In the genomic region with DNA sequence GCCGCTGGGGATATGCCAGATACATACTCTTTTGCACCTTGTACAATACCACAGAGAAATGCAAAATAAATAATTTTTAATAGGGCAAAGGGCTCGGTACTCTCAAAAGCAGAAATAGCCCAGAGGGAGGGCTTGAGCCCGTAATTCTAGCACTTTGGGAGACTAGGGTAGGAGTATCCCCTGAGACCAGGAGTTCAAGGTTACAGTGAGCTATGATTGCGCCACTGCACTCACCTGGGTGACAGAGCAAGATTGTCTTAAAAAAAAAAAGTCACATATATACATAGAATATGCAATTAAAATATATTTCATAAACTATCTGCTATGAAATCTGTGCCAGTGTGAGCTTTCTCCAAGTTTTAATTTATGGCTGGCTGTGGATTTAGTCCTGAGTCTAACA, we compare ENCODE assay signal across 8 cellular contexts. TPM values are rescaled to one million over a fixed set of nuclear protein-coding genes. Genes with fewer than 3 reads are reported as not detected.
DNase-seq lines count a peak whose midpoint lies in the region; ATAC-seq, FAIRE-seq and TF ChIP-seq lines count a peak whose summit lies in the region.

No MANE protein-coding gene starts in this region.

- H3K36me3 ChIP-seq in heart right ventricle: peaks cover 0 to 11% (median 0%) of the 10 kb centered on the region in 9 donors
- no peaks in the 10 kb centered on the region for H3K36me3 ChIP-seq in HepG2 (replicated peaks in 1 of 2; ENCODE audit: control insufficient read depth in 1 of 2, insufficient read depth in 2 of 2, low read length in 2 of 2)
- H3K36me3 ChIP-seq in upper lobe of right lung: no peaks in the 10 kb centered on the region

- CTCF ChIA-PET in HepG2 (lab: Yijun Ruan, JAX; ENCODE audit: low intra/inter-chr PET ratio, low total read pairs): no interaction called here

- no peaks in the 10 kb centered on the region for H3K9me3 ChIP-seq in heart right ventricle
- no peaks in the 10 kb centered on the region for H3K9me3 ChIP-seq in HepG2 (ENCODE audit: low read length)
- no peaks in the 10 kb centered on the region for H3K9me3 ChIP-seq in upper lobe of right lung

- peaks cover 3% of the 10 kb centered on the region for H3K36me3 Mint-ChIP-seq in activated naive CD8-positive, alpha-beta T cell treated with anti-CD3 and anti-CD28 coated beads for 36 hours

- no peak for TF ChIP-seq CTCF in heart right ventricle (IDR thresholded peaks at IDR 0.05)
- TF ChIP-seq CTCF in HepG2 (CRISPR knock-in tag; IDR thresholded peaks at IDR 0.05): no peak
- no peak for TF ChIP-seq CTCF in upper lobe of right lung (IDR thresholded peaks at IDR 0.05)

- intact Hi-C loops in heart right ventricle (cut with DNase I): no loop called here
- intact Hi-C loops in left ventricle myocardium superior (cut with micrococcal nuclease): no loop called here
- intact Hi-C loops in HepG2 (cut with micrococcal nuclease; ENCODE audit: unreplicated experiment): no loop called here
- intact Hi-C loops in upper lobe of right lung (cut with DNase I): no loop called here
- intact Hi-C loops in head of caudate nucleus (cut with DNase I): no loop called here

- H3K4me3 ChIP-seq in heart right ventricle: peak overlapping the region in 8 of 10 donors; percentile 60 to 93 (median 77)
- H3K4me3 ChIP-seq in HepG2 (replicated peaks in 1 of 3; ENCODE audit: insufficient read depth in 1 of 3, low read depth in 2 of 3, low read length in 3 of 3): peak overlapping the region; percentile 80 to 95 (median 84); a peak in 5 of 6 replicates
- peak overlapping the region; percentile 73 for H3K4me3 ChIP-seq in upper lobe of right lung

- no peak for FAIRE-seq in HepG2 (lab: Jason Lieb, UNC)

- peaks cover 47% of the 10 kb centered on the region for H3K79me2 ChIP-seq in HepG2 (ENCODE audit: insufficient read depth, low read length)

- peak overlapping the region; percentile 91 for H3K9ac ChIP-seq in HepG2 (ENCODE audit: insufficient read depth, low read depth, low read length)

- H3K27me3 ChIP-seq in heart right ventricle: no peaks in the 10 kb centered on the region
- H3K27me3 ChIP-seq in HepG2 (ENCODE audit: control insufficient read depth in 1 of 2, insufficient read depth in 2 of 2, low read length in 2 of 2): no peaks in the 10 kb centered on the region; a peak in 1 of 5 replicates
- no peaks in the 10 kb centered on the region for H3K27me3 ChIP-seq in upper lobe of right lung

- no peaks in the 10 kb centered on the region for H3K27me3 Mint-ChIP-seq in activated naive CD8-positive, alpha-beta T cell treated with anti-CD3 and anti-CD28 coated beads for 36 hours

- in situ Hi-C loops in HepG2 (cut with HindIII; ENCODE audit: extremely low pct_ligation_motif_present, low pct_unique_long_range_greater_than_20kb): no loop called here

- peak overlapping the region; percentile 54 for H3K4me3 Mint-ChIP-seq in activated naive CD8-positive, alpha-beta T cell treated with anti-CD3 and anti-CD28 coated beads for 36 hours

- peak overlapping the region; percentile 90 for H3K4me2 ChIP-seq in HepG2 (ENCODE audit: low read depth, low read length)

- WGBS in heart right ventricle, 2 donors: 87 to 92% methylated on average over 4 of the region's 4 CpGs
- WGBS in HepG2 (ENCODE audit: low lambda C conversion rate): 39% methylated on average over 4 of the region's 4 CpGs

- no TSS peak for BruUV-seq in HepG2 (replicated peaks; lab: Mats Ljungman, UMichigan)

- TF ChIP-seq RAD21 in HepG2 (CRISPR knock-in tag; IDR thresholded peaks at IDR 0.05): no peak

- peaks cover 12% of the 10 kb centered on the region for H3K4me1 Mint-ChIP-seq in activated naive CD8-positive, alpha-beta T cell treated with anti-CD3 and anti-CD28 coated beads for 36 hours

- H3K4me1 ChIP-seq in heart right ventricle (peaks cover 0 to 19% (median 13%) of the 10 kb centered on the region in 9 donors), HepG2 (ENCODE audit: insufficient read depth, low read length) (peaks cover 53% of the 10 kb centered on the region), upper lobe of right lung (peaks cover 9% of the 10 kb centered on the region)

- H3K27ac Mint-ChIP-seq in activated naive CD8-positive, alpha-beta T cell treated with anti-CD3 and anti-CD28 coated beads for 36 hours: no peak overlapping the region

- POLR2A ChIA-PET in HepG2 (lab: Yijun Ruan, JAX): interaction anchor here (0.7 to 5.4 kb wide), 18 partner anchors 10 to 684 kb away, joined by 3 to 71 read pairs (median 4); partner anchors contain the start of genes HDDC2, HINT3 and NCOA7

- H3K27ac ChIP-seq in heart right ventricle (peak overlapping the region in 7 of 10 donors; percentile 71 to 83 (median 78)), HepG2 (ENCODE audit: extremely low read length, insufficient read depth, low read length) (peak overlapping the region; percentile 87), upper lobe of right lung (peak overlapping the region; percentile 85)

- peak overlapping the region; percentile 82 for H2AFZ ChIP-seq in HepG2 (ENCODE audit: low read length)

- ATAC-seq in heart right ventricle (no peak), left ventricle myocardium superior (no peak), HepG2 (no peak), upper lobe of right lung (no peak)

- H3K9me3 Mint-ChIP-seq in activated naive CD8-positive, alpha-beta T cell treated with anti-CD3 and anti-CD28 coated beads for 36 hours: no peaks in the 10 kb centered on the region

- no peak for TF ChIP-seq POLR2A in HepG2 (IDR thresholded peaks at IDR 0.05; ENCODE audit: insufficient read depth in 1 of 2, low read depth in 2 of 2, low read length in 2 of 2)

- peaks cover 8% of the 10 kb centered on the region for H4K20me1 ChIP-seq in HepG2 (ENCODE audit: insufficient read depth, low read length)

- no peak for DNase-seq in heart right ventricle
- DNase-seq in left ventricle myocardium superior: no peak
- DNase-seq in activated naive CD8-positive, alpha-beta T cell treated with anti-CD3 and anti-CD28 coated beads for 36 hours: no peak
- DNase-seq in HepG2 (ENCODE audit: low spot score): peak; percentile 21
- DNase-seq in upper lobe of right lung: no peak
- DNase-seq in A172 (ENCODE audit: low spot score): no peak
- DNase-seq in kidney tubule cell (ENCODE audit: low spot score): no peak
- no peak for DNase-seq in head of caudate nucleus

- 0 out of 4 replicates have a peak, but pooled peaks of 1 of the 2 experiments have one; percentile 3 for TF ChIP-seq EP300 in HepG2 (IDR thresholded peaks at IDR 0.05; ENCODE audit: low read depth in 2 of 2, low read length in 2 of 2)
- TF ChIP-seq EP300 in HepG2 (CRISPR knock-in tag; IDR thresholded peaks at IDR 0.05; ENCODE audit: borderline replicate concordance): no peak

RNA-seq across cellular contexts. Expression of gene TRMT11, which starts 0.8 kb away (rescaled TPM):
- total RNA-seq in heart right ventricle (10 to 100 TPM in 9 of 10 donors, 1 to 10 TPM in 1; 9.8 to 15.8 (median 11.0) TPM), left ventricle myocardium superior (8.3 TPM), HepG2 (2016; rRNA removed; fragmentation: Illumina TruSeq; extraction: Trizol) (66.0 and 81.9 TPM in 2 replicates), upper lobe of right lung (17.7 TPM)
- polyA plus RNA-seq in heart right ventricle (10 to 100 TPM in 1 of 2 donors, 1 to 10 TPM in 1; 7.2 to 13.2 TPM), HepG2 (2011; rRNA removed) (31.9 and 42.2 TPM in 2 replicates)
- 10 to 100 TPM; 40.1 to 42.5 TPM for total RNA-seq in activated naive CD8-positive, alpha-beta T cell treated with anti-CD3 and anti-CD28 coated beads for 36 hours
- total RNA-seq in HepG2 (2016; cell fraction: cytosol; rRNA removed; fragmentation: Illumina TruSeq; extraction: Trizol; ENCODE audit: low read depth): 21.2 and 26.8 TPM in 2 replicates
- total RNA-seq in HepG2 (2016; cell fraction: insoluble cytoplasmic fraction; rRNA removed; fragmentation: Illumina TruSeq; extraction: Trizol): 67.4 and 74.9 TPM in 2 replicates
- total RNA-seq in HepG2 (2016; cell fraction: membrane; rRNA removed; fragmentation: Illumina TruSeq; extraction: Trizol): 20.1 and 28.0 TPM in 2 replicates
- 235 and 261 TPM in 2 replicates for total RNA-seq in HepG2 (2016; cell fraction: nucleus; rRNA removed; fragmentation: Illumina TruSeq; extraction: Trizol)
- polyA plus RNA-seq in HepG2 (2011; cell fraction: cytosol; rRNA removed): 13.5 and 18.7 TPM in 2 replicates
- 53.6 and 65.0 TPM in 2 replicates for polyA plus RNA-seq in HepG2 (2011; cell fraction: nucleus; rRNA removed)
- polyA plus RNA-seq in HepG2 (2012): 22.7 and 30.6 TPM in 2 replicates
- 3.1 and 3.6 TPM in 2 replicates for polyA plus RNA-seq in HepG2 (2016; cell fraction: cytosol; fragmentation: Illumina TruSeq; extraction: Trizol; ENCODE audit: low read depth)
- polyA plus RNA-seq in HepG2 (2016; cell fraction: insoluble cytoplasmic fraction; fragmentation: Illumina TruSeq; extraction: Trizol; ENCODE audit: low read depth): 45.8 and 49.9 TPM in 2 replicates
- polyA plus RNA-seq in HepG2 (2016; cell fraction: membrane; fragmentation: Illumina TruSeq; extraction: Trizol; ENCODE audit: low read depth): 6.0 and 6.4 TPM in 2 replicates
- polyA plus RNA-seq in HepG2 (2016; cell fraction: nucleus; fragmentation: Illumina TruSeq; extraction: Trizol; ENCODE audit: insufficient read depth, low read depth): 68.3 and 74.4 TPM in 2 replicates
- polyA minus RNA-seq in HepG2 (2011; rRNA and poly(A)+ RNA removed; ENCODE audit: low replicate concordance): 15.0 and 25.2 TPM in 2 replicates
- polyA minus RNA-seq in HepG2 (2011; cell fraction: cytosol; rRNA and poly(A)+ RNA removed): 13.2 and 16.8 TPM in 2 replicates
- 381 and 440 TPM in 2 replicates for polyA minus RNA-seq in HepG2 (2011; cell fraction: nucleus; rRNA and poly(A)+ RNA removed)
- 41.2 and 49.2 TPM in 2 replicates for total RNA-seq in A172 (2014; rRNA removed; shearing (Covaris generic))

RNA-seq across cellular contexts. Expression of gene HINT3, which starts 29.0 kb away (rescaled TPM):
- 10 to 100 TPM; 29.8 to 41.6 (median 33.8) TPM for total RNA-seq in heart right ventricle
- polyA plus RNA-seq in heart right ventricle: 10 to 100 TPM in 1 of 2 donors, 1 to 10 TPM in 1; 6.2 to 11.7 TPM
- 40.8 TPM for total RNA-seq in left ventricle myocardium superior
- 1 to 10 TPM; 9.3 to 9.5 TPM for total RNA-seq in activated naive CD8-positive, alpha-beta T cell treated with anti-CD3 and anti-CD28 coated beads for 36 hours
- 22.8 and 33.0 TPM in 2 replicates for total RNA-seq in HepG2 (2016; rRNA removed; fragmentation: Illumina TruSeq; extraction: Trizol)
- 4.3 and 5.0 TPM in 2 replicates for total RNA-seq in HepG2 (2016; cell fraction: cytosol; rRNA removed; fragmentation: Illumina TruSeq; extraction: Trizol; ENCODE audit: low read depth)
- 22.7 and 34.5 TPM in 2 replicates for total RNA-seq in HepG2 (2016; cell fraction: insoluble cytoplasmic fraction; rRNA removed; fragmentation: Illumina TruSeq; extraction: Trizol)
- 19.5 and 20.3 TPM in 2 replicates for total RNA-seq in HepG2 (2016; cell fraction: membrane; rRNA removed; fragmentation: Illumina TruSeq; extraction: Trizol)
- 11.8 and 12.4 TPM in 2 replicates for total RNA-seq in HepG2 (2016; cell fraction: nucleus; rRNA removed; fragmentation: Illumina TruSeq; extraction: Trizol)
- polyA plus RNA-seq in HepG2 (2011; rRNA removed): 2.8 and 3.1 TPM in 2 replicates
- 2.5 TPM in 2 replicates for polyA plus RNA-seq in HepG2 (2011; cell fraction: cytosol; rRNA removed)
- 1.3 and 1.6 TPM in 2 replicates for polyA plus RNA-seq in HepG2 (2011; cell fraction: nucleus; rRNA removed)
- 15.9 and 22.1 TPM in 2 replicates for polyA plus RNA-seq in HepG2 (2012)
- 4.2 and 5.7 TPM in 2 replicates for polyA plus RNA-seq in HepG2 (2016; cell fraction: cytosol; fragmentation: Illumina TruSeq; extraction: Trizol; ENCODE audit: low read depth)
- polyA plus RNA-seq in HepG2 (2016; cell fraction: insoluble cytoplasmic fraction; fragmentation: Illumina TruSeq; extraction: Trizol; ENCODE audit: low read depth): 32.2 and 38.6 TPM in 2 replicates
- polyA plus RNA-seq in HepG2 (2016; cell fraction: membrane; fragmentation: Illumina TruSeq; extraction: Trizol; ENCODE audit: low read depth): 14.3 and 16.1 TPM in 2 replicates
- 12.5 and 13.2 TPM in 2 replicates for polyA plus RNA-seq in HepG2 (2016; cell fraction: nucleus; fragmentation: Illumina TruSeq; extraction: Trizol; ENCODE audit: insufficient read depth, low read depth)
- 1.3 and 3.6 TPM in 2 replicates for polyA minus RNA-seq in HepG2 (2011; rRNA and poly(A)+ RNA removed; ENCODE audit: low replicate concordance)
- polyA minus RNA-seq in HepG2 (2011; cell fraction: cytosol; rRNA and poly(A)+ RNA removed): 9.3 and 9.5 TPM in 2 replicates
- polyA minus RNA-seq in HepG2 (2011; cell fraction: nucleus; rRNA and poly(A)+ RNA removed): 4.5 and 5.8 TPM in 2 replicates
- 27.9 TPM for total RNA-seq in upper lobe of right lung
- 22.0 and 24.5 TPM in 2 replicates for total RNA-seq in A172 (2014; rRNA removed; shearing (Covaris generic))
